Comparison of ENCODE assay signal across 8 cellular contexts in genomic region chr12:78864483-78865296, GRCh38. TPM values are rescaled to one million over a fixed set of nuclear protein-coding genes. Genes with fewer than 3 reads are reported as not detected.
DNase-seq lines count a peak whose midpoint lies in the region; ATAC-seq and TF ChIP-seq lines count a peak whose summit lies in the region.

TSS of gene SYT1 (plus strand) at chr12:78864774.

- DNase-seq in GM10266 (ENCODE audit: extremely low spot score) (peak; percentile 9), NCI-H460 (ENCODE audit: extremely low read depth, low read depth) (peak; percentile 90), T-cell (no peak)

- H3K36me3 ChIP-seq in stomach smooth muscle (ENCODE audit: control insufficient read depth in 2 of 2, insufficient read depth in 2 of 2, low read length in 2 of 2), result no peaks in the 10 kb centered on the region

- no peak for TF ChIP-seq CTCF in GM10266 (IDR thresholded peaks at IDR 0.05; ENCODE audit: control insufficient read depth, insufficient read depth, low read depth, missing control alignments)

- peaks cover 14 to 16% of the 10 kb centered on the region in 2 donors for H3K27me3 Mint-ChIP-seq in T-cell

- H3K9me3 Mint-ChIP-seq in T-cell, result peaks cover 0 to 4% (median 2%) of the 10 kb centered on the region in 3 donors

- no peaks in the 10 kb centered on the region for H3K4me1 ChIP-seq in stomach smooth muscle (ENCODE audit: control insufficient read depth, insufficient read depth, low read length)

- no peak within 1 kb of the TSS for H3K27ac Mint-ChIP-seq in T-cell

- CTCF ChIA-PET in T-cell (lab: Charles Lee), result no interaction called here

- no peaks in the 10 kb centered on the region for H3K9me3 ChIP-seq in stomach smooth muscle (ENCODE audit: control insufficient read depth in 2 of 2, low read length in 2 of 2)

- H3K4me1 Mint-ChIP-seq in T-cell, result no peaks in the 10 kb centered on the region

- peak within 1 kb of the TSS; percentile 69 to 75 for H3K4me3 ChIP-seq in stomach smooth muscle (ENCODE audit: low read length in 2 of 2)

- peak within 1 kb of the TSS in 1 of 3 donors; percentile 39 for H3K4me3 Mint-ChIP-seq in T-cell

- H3K27me3 ChIP-seq in layer of hippocampus (ENCODE audit: control insufficient read depth, insufficient read depth, low read length) (no peaks in the 10 kb centered on the region), stomach smooth muscle (ENCODE audit: control insufficient read depth in 1 of 2, insufficient read depth in 2 of 2, low read length in 2 of 2) (peaks cover 8 to 12% of the 10 kb centered on the region in 2 donors)

- H3K9ac ChIP-seq in stomach smooth muscle (ENCODE audit: low read length in 2 of 2), result peak within 1 kb of the TSS in 1 of 2 donors; percentile 44

- POLR2A ChIA-PET in T-cell (lab: Charles Lee), result interaction anchor here in 1 of 2 donors (0.5 kb wide), 1 partner anchor 1489 kb away, joined by 6 read pairs; no protein-coding TSS in a partner anchor

- ATAC-seq in HG02981 (IDR thresholded peaks at IDR 0.05; ENCODE audit: unreplicated experiment) (peak; percentile 23), T-cell (replicated peaks in 1 of 4) (no peak), GM21619 (IDR thresholded peaks at IDR 0.05; ENCODE audit: unreplicated experiment) (no peak)

- no peaks in the 10 kb centered on the region for H3K36me3 Mint-ChIP-seq in T-cell

- H3K27ac ChIP-seq in cingulate gyrus (ENCODE audit: low read depth, low read length), result peak within 1 kb of the TSS; percentile 42
- H3K27ac ChIP-seq in layer of hippocampus (ENCODE audit: low read depth, low read length), result peak within 1 kb of the TSS; percentile 31
- no peak within 1 kb of the TSS for H3K27ac ChIP-seq in stomach smooth muscle (ENCODE audit: low read length)

RNA-seq across cellular contexts. Expression of gene SYT1, which starts in this region (rescaled TPM):
- 12.9 and 14.5 TPM in 2 replicates for total RNA-seq in NCI-H460 (2014; rRNA removed; shearing (Covaris generic))
- polyA plus RNA-seq in NCI-H460 (2014; cell fraction: nucleus; rRNA removed), result 3.1 and 10.1 TPM in 2 replicates
- under 1 TPM in 2 of 5 donors, not detected in 3; 0.09 TPM for total RNA-seq in T-cell

Comparison
In these comparisons a context has a peak if more than half of its experiments do, and no peak if none do; other contexts are left out.
1. RNA of gene SYT1 (total RNA-seq): 12.9 to 14.5 TPM in NCI-H460; 0.09 TPM in T-cell; every median in the first group is over 10 times any median in the second.
2. DNase-seq: peak in GM10266 (single experiment) and NCI-H460 (single experiment); none in T-cell (0 of 34).